Comparison of ENCODE assay signal across 28 cellular contexts in genomic region chr2:232388324-232388891, GRCh38. TPM values are rescaled to one million over a fixed set of nuclear protein-coding genes. Genes with fewer than 3 reads are reported as not detected.
DNase-seq lines count a peak whose midpoint lies in the region; FAIRE-seq and TF ChIP-seq lines count a peak whose summit lies in the region.
"Had no signal": no experiment of that assay in that cellular context is flagged by ENCODE, and none has a peak within 500 bp of the region (broad histone marks: within the 10 kb centered on the region; RNA-seq: fewer than 3 reads in every experiment).

No MANE protein-coding gene starts in this region.

- H2AFZ ChIP-seq in astrocyte (ENCODE audit: low read depth, low read length) (peak overlapping the region; percentile 69), parathyroid adenoma (peak overlapping the region; percentile 47)

- H3K9ac ChIP-seq in astrocyte (ENCODE audit: low read length) (no peak overlapping the region), parathyroid adenoma (no peak overlapping the region)
- H3K9ac ChIP-seq: BLaER1 had no signal

- H3K79me2 ChIP-seq in astrocyte (ENCODE audit: insufficient read depth, low read length) (no peaks in the 10 kb centered on the region), parathyroid adenoma (no peaks in the 10 kb centered on the region)

- peaks cover 39% of the 10 kb centered on the region for H3K4me1 ChIP-seq in astrocyte (ENCODE audit: insufficient read depth, low read length)
- no peaks in the 10 kb centered on the region for H3K4me1 ChIP-seq in parathyroid adenoma
- H3K4me1 ChIP-seq: adrenal gland, breast epithelium had no signal

- DNase-seq in ELF-1 (ENCODE audit: low read depth, low spot score) (peak; percentile 49), astrocyte (ENCODE audit: low read depth) (no peak), iPS-NIHi11 (ENCODE audit: low spot score) (peak; percentile 36), RCC 7860 (ENCODE audit: low spot score) (no peak), NCI-H2171 (lab: John Stamatoyannopoulos, UW) (no peak)
- DNase-seq in activated naive CD4-positive, alpha-beta T cell treated with anti-CD3 and anti-CD28 coated beads, Interleukin-2, amount 50 U/mL, for 16 hours = no peak
- no peak for DNase-seq in activated T-helper 2 cell treated with anti-CD3 and anti-CD28 coated beads, Interferon-gamma antibody, Interleukin-2, Interleukin-4, amounts not matched to agents 10 μg/mL and 5 μg/mL and 100 μg/mL, durations not matched to agents 14 hours and 24 hours and 36 hours (ENCODE audit: low spot score)
- DNase-seq: activated CD4-positive, CD25-positive, alpha-beta regulatory T cell treated with anti-CD3 and anti-CD28 coated beads, Interleukin-2, amount 50 U/mL, for 72 hours; activated CD8-positive, alpha-beta T cell treated with anti-CD3 and anti-CD28 coated beads, Interleukin-2, amount 10 ng/mL, durations not matched to agents 7 days and 5 days; activated gamma-delta T cell treated with Interleukin-2 at 50 U/mL for 16 hours; adrenal gland; Caco-2; cortex of kidney; HCEC 1CT; NCI-H2171 treated with DMSO at 0.1 percent for 48 hours; NCI-H774; occipital lobe; right cardiac atrium; stomach had no signal

- H4K20me1 ChIP-seq in astrocyte (ENCODE audit: insufficient read depth, low read length) = no peaks in the 10 kb centered on the region
- H4K20me1 ChIP-seq: BLaER1 had no signal

- H3K27me3 ChIP-seq in astrocyte (ENCODE audit: insufficient read depth, low read length) = peaks cover 41% of the 10 kb centered on the region
- peaks cover 5% of the 10 kb centered on the region for H3K27me3 ChIP-seq in parathyroid adenoma (ENCODE audit: control insufficient read depth, insufficient read depth, low read length)

- H3K4me3 ChIP-seq in astrocyte (ENCODE audit: insufficient read depth, low read depth, low read length) = no peak overlapping the region
- no peak overlapping the region for H3K4me3 ChIP-seq in parathyroid adenoma (ENCODE audit: low read depth, low read length)
- H3K4me3 ChIP-seq: adrenal gland, BLaER1, tibial nerve had no signal

- no peak overlapping the region for H3K4me3 Mint-ChIP-seq in astrocyte (ENCODE audit: unreplicated experiment)
- H3K4me3 Mint-ChIP-seq in activated T-helper 2 cell treated with anti-CD3 and anti-CD28 coated beads, Interferon-gamma antibody, Interleukin-2, Interleukin-4, amounts not matched to agents 10 μg/mL and 5 μg/mL and 100 μg/mL, durations not matched to agents 14 hours and 24 hours and 36 hours (ENCODE audit: low read depth) = no peak overlapping the region
- H3K4me3 Mint-ChIP-seq: activated CD8-positive, alpha-beta T cell treated with anti-CD3 and anti-CD28 coated beads, Interleukin-2, amount 10 ng/mL, durations not matched to agents 7 days and 5 days had no signal

- H3K27ac ChIP-seq in astrocyte (ENCODE audit: low read depth, low read length) (no peak overlapping the region), parathyroid adenoma (no peak overlapping the region)
- H3K27ac ChIP-seq: adrenal gland, BLaER1, breast epithelium, stomach, tibial nerve had no signal

- H3K27ac Mint-ChIP-seq in astrocyte (ENCODE audit: unreplicated experiment) = no peak overlapping the region
- no peak overlapping the region for H3K27ac Mint-ChIP-seq in activated T-helper 2 cell treated with anti-CD3 and anti-CD28 coated beads, Interferon-gamma antibody, Interleukin-2, Interleukin-4, amounts not matched to agents 10 μg/mL and 5 μg/mL and 100 μg/mL, durations not matched to agents 14 hours and 24 hours and 36 hours
- H3K27ac Mint-ChIP-seq: activated CD8-positive, alpha-beta T cell treated with anti-CD3 and anti-CD28 coated beads, Interleukin-2, amount 10 ng/mL, durations not matched to agents 7 days and 5 days had no signal

- intact Hi-C loops in activated T-helper 2 cell treated with anti-CD3 and anti-CD28 coated beads, Interferon-gamma antibody, Interleukin-2, Interleukin-4, amounts not matched to agents 10 μg/mL and 5 μg/mL and 100 μg/mL, durations not matched to agents 14 hours and 24 hours and 36 hours (cut with micrococcal nuclease) = loop anchor here (5.0 kb wide), 1 partner anchor 36 kb away; no protein-coding TSS in a partner anchor

- H3K36me3 ChIP-seq in astrocyte (ENCODE audit: insufficient read depth, low read length) (no peaks in the 10 kb centered on the region), parathyroid adenoma (ENCODE audit: control insufficient read depth, insufficient read depth, low read length) (no peaks in the 10 kb centered on the region)
- H3K36me3 ChIP-seq: adrenal gland, BLaER1, breast epithelium, stomach, tibial nerve had no signal

- peaks cover 1% of the 10 kb centered on the region for H3K36me3 Mint-ChIP-seq in astrocyte (ENCODE audit: low read depth, unreplicated experiment)
- no peaks in the 10 kb centered on the region for H3K36me3 Mint-ChIP-seq in activated T-helper 2 cell treated with anti-CD3 and anti-CD28 coated beads, Interferon-gamma antibody, Interleukin-2, Interleukin-4, amounts not matched to agents 10 μg/mL and 5 μg/mL and 100 μg/mL, durations not matched to agents 14 hours and 24 hours and 36 hours (ENCODE audit: low read depth)

- H3K9me3 ChIP-seq in astrocyte (ENCODE audit: insufficient read depth, low read depth, low read length) = no peaks in the 10 kb centered on the region
- H3K9me3 ChIP-seq in parathyroid adenoma (ENCODE audit: control insufficient read depth, low read length) = no peaks in the 10 kb centered on the region
- H3K9me3 ChIP-seq: adrenal gland, breast epithelium, Caco-2, stomach, tibial nerve had no signal

- TF ChIP-seq CTCF in astrocyte (IDR thresholded peaks at IDR 0.05; ENCODE audit: insufficient read depth, low read depth, low read length) = no peak
- no peak for TF ChIP-seq CTCF in parathyroid adenoma (IDR thresholded peaks at IDR 0.05)

- H3K27me3 Mint-ChIP-seq in astrocyte (ENCODE audit: low read depth, unreplicated experiment) = peaks cover 28% of the 10 kb centered on the region
- H3K27me3 Mint-ChIP-seq in activated T-helper 2 cell treated with anti-CD3 and anti-CD28 coated beads, Interferon-gamma antibody, Interleukin-2, Interleukin-4, amounts not matched to agents 10 μg/mL and 5 μg/mL and 100 μg/mL, durations not matched to agents 14 hours and 24 hours and 36 hours (ENCODE audit: low read depth) = peaks cover 44% of the 10 kb centered on the region

- peaks cover 12% of the 10 kb centered on the region for H3K9me3 Mint-ChIP-seq in astrocyte (ENCODE audit: unreplicated experiment)
- no peaks in the 10 kb centered on the region for H3K9me3 Mint-ChIP-seq in activated T-helper 2 cell treated with anti-CD3 and anti-CD28 coated beads, Interferon-gamma antibody, Interleukin-2, Interleukin-4, amounts not matched to agents 10 μg/mL and 5 μg/mL and 100 μg/mL, durations not matched to agents 14 hours and 24 hours and 36 hours

- H3K4me1 Mint-ChIP-seq in astrocyte (ENCODE audit: low read depth, unreplicated experiment) = peaks cover 27% of the 10 kb centered on the region
- peaks cover 2% of the 10 kb centered on the region for H3K4me1 Mint-ChIP-seq in activated T-helper 2 cell treated with anti-CD3 and anti-CD28 coated beads, Interferon-gamma antibody, Interleukin-2, Interleukin-4, amounts not matched to agents 10 μg/mL and 5 μg/mL and 100 μg/mL, durations not matched to agents 14 hours and 24 hours and 36 hours (ENCODE audit: low read depth)

- peak overlapping the region; percentile 67 for H3K4me2 ChIP-seq in astrocyte (ENCODE audit: low read length)
- H3K4me2 ChIP-seq in parathyroid adenoma (ENCODE audit: low read length) = peak overlapping the region; percentile 6
- H3K4me2 ChIP-seq: BLaER1 had no signal

- FAIRE-seq in astrocyte (lab: Jason Lieb, UNC) (no peak), RCC 7860 (lab: Jason Lieb, UNC) (no peak)
- FAIRE-seq: endometrium had no signal

RNA-seq across cellular contexts. Expression of gene ALPP, which starts 9.9 kb away (rescaled TPM):
- total RNA-seq in astrocyte = 0.32 TPM in 1 of 2 replicates, not detected in the other
- not detected in 2 replicates for total RNA-seq in activated T-helper 2 cell treated with anti-CD3 and anti-CD28 coated beads, Interferon-gamma antibody, Interleukin-2, Interleukin-4, amounts not matched to agents 10 μg/mL and 5 μg/mL and 100 μg/mL, durations not matched to agents 14 hours and 24 hours and 36 hours
- total RNA-seq: A673; activated CD8-positive, alpha-beta T cell treated with anti-CD3 and anti-CD28 coated beads, Interleukin-2, amount 10 ng/mL, durations not matched to agents 7 days and 5 days; adrenal gland; breast epithelium; Daoy; glomerular endothelial cell; liver; occipital lobe; right cardiac atrium; stomach; tibial nerve had no signal

RNA-seq across cellular contexts. Expression of gene ALPG, which starts 18.2 kb away (rescaled TPM):
- 0.19 and 0.27 TPM in 2 replicates for total RNA-seq in astrocyte
- total RNA-seq in activated T-helper 2 cell treated with anti-CD3 and anti-CD28 coated beads, Interferon-gamma antibody, Interleukin-2, Interleukin-4, amounts not matched to agents 10 μg/mL and 5 μg/mL and 100 μg/mL, durations not matched to agents 14 hours and 24 hours and 36 hours = not detected in 2 replicates
- total RNA-seq: A673; activated CD8-positive, alpha-beta T cell treated with anti-CD3 and anti-CD28 coated beads, Interleukin-2, amount 10 ng/mL, durations not matched to agents 7 days and 5 days; adrenal gland; breast epithelium; Daoy; glomerular endothelial cell; liver; occipital lobe; right cardiac atrium; stomach; tibial nerve had no signal

Comparison
In these comparisons a context has a peak if more than half of its experiments do, and no peak if none do; other contexts are left out.
1. DNase-seq: peak in ELF-1 (single experiment) and iPS-NIHi11 (single experiment); none in astrocyte (single experiment), activated naive CD4-positive, alpha-beta T cell treated with anti-CD3 and anti-CD28 coated beads, Interleukin-2, amount 50 U/mL, for 16 hours (single experiment), activated T-helper 2 cell treated with anti-CD3 and anti-CD28 coated beads, Interferon-gamma antibody, Interleukin-2, Interleukin-4, amounts not matched to agents 10 μg/mL and 5 μg/mL and 100 μg/mL, durations not matched to agents 14 hours and 24 hours and 36 hours (single experiment), RCC 7860 (single experiment) and NCI-H2171 (single experiment).